Comparison of ENCODE assay signal across 17 cellular contexts in the genomic region with DNA sequence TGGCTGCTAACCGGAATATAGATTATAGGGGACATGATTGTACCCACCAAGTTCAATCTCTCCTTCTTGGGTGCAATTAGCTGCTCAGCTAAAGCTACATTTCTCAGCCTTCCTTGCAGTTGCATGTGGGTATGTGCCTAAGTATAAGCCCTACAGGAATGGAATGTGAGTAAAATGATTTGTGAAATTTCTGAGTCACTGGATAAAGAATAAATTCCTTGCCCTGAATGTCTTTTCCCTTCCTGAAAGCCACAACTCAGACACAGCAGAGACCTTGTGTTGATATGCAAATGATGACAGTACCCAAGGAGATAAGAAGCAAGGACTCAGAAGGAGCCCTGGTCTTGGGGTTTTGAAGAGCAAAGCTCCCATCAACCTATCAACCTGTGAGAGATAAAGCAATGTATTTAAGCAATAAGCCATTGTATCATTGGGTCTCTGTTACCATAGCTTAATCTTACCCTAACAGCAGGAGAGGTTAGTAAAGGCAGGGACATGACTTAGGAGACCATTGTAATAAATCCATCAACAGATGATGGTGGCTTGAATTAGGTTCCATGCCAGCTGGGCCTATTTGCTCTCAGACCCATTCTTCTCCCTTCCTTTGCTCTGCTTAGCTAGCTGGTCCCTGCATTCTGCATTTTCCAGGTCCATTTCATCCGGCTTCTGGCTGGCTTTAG. TPM values are rescaled to one million over a fixed set of nuclear protein-coding genes. Genes with fewer than 3 reads are reported as not detected.
DNase-seq lines count a peak whose midpoint lies in the region; ATAC-seq and TF ChIP-seq lines count a peak whose summit lies in the region.
"Had no signal": no experiment of that assay in that cellular context is flagged by ENCODE, and none has a peak within 500 bp of the region (broad histone marks: within the 10 kb centered on the region; RNA-seq: fewer than 3 reads in every experiment).

No MANE protein-coding gene starts in this region.

- peaks cover 7% of the 10 kb centered on the region for H3K27me3 Mint-ChIP-seq in activated naive CD8-positive, alpha-beta T cell treated with anti-CD3 and anti-CD28 coated beads for 36 hours

- TF ChIP-seq EP300 in suprapubic skin (IDR thresholded peaks at IDR 0.05), result no peak

- H3K4me2 ChIP-seq in DOHH2 (ENCODE audit: low read length), result peak overlapping the region; percentile 26; the same call in 1 of the 2 replicates
- H3K4me2 ChIP-seq: KMS-11 had no signal

- H3K9me3 ChIP-seq in DOHH2 (ENCODE audit: control insufficient read depth, insufficient read depth, low read length) (no peaks in the 10 kb centered on the region), suprapubic skin (no peaks in the 10 kb centered on the region)

- H3K36me3 ChIP-seq in DOHH2 (ENCODE audit: control insufficient read depth, low read length), result no peaks in the 10 kb centered on the region
- H3K36me3 ChIP-seq in suprapubic skin, result no peaks in the 10 kb centered on the region

- no peaks in the 10 kb centered on the region for H3K27me3 ChIP-seq in DOHH2 (ENCODE audit: control insufficient read depth, low read length)
- H3K27me3 ChIP-seq in suprapubic skin, result no peaks in the 10 kb centered on the region

- no peaks in the 10 kb centered on the region for H3F3A ChIP-seq in DOHH2 (ENCODE audit: control insufficient read depth, insufficient read depth)

- H3K4me3 ChIP-seq in DOHH2 (ENCODE audit: low read length), result no peak overlapping the region
- H3K4me3 ChIP-seq in suprapubic skin, result no peak overlapping the region

- H3K27ac Mint-ChIP-seq in activated naive CD8-positive, alpha-beta T cell treated with anti-CD3 and anti-CD28 coated beads for 36 hours, result no peak overlapping the region
- H3K27ac Mint-ChIP-seq: T-helper 1 cell treated with Interleukin-12 subunit alpha and Interleukin-12 subunit beta and Interleukin-4 antibody, amounts not matched to agents 30 μg/mL and 1 μg/mL, for 36 hours had no signal

- DNase-seq in OCI-M1 (lab: John Stamatoyannopoulos, UW), result peak; percentile 63
- peak; percentile 44 for DNase-seq in dedifferentiated amniotic fluid mesenchymal stem cell (ENCODE audit: extremely low spot score)
- DNase-seq in renal cortical epithelial cell (ENCODE audit: low read depth), result peak; percentile 60
- DNase-seq in middle frontal gyrus (ENCODE audit: extremely low spot score, low spot score), result no peak
- no peak for DNase-seq in suprapubic skin (ENCODE audit: low spot score in 2 of 2)
- no peak for DNase-seq in activated naive CD8-positive, alpha-beta T cell treated with anti-CD3 and anti-CD28 coated beads for 36 hours
- DNase-seq: activated CD4-positive, alpha-beta T cell treated with anti-CD3 and anti-CD28 coated beads, Interleukin-2, amount 50 U/mL, for 48 hours; activated effector memory CD4-positive, alpha-beta T cell treated with anti-CD3 and anti-CD28 coated beads, Interleukin-2, amount 50 U/mL, for 16 hours; central memory CD4-positive, alpha-beta T cell; NCI-H187 treated with DMSO at 0.1 percent for 48 hours; retina; stimulated activated CD4-positive, alpha-beta T cell treated with anti-CD3 and anti-CD28 coated beads, Interleukin-4, amount 100 ng/mL, for 4 hours; stimulated activated naive CD8-positive, alpha-beta T cell treated with anti-CD3 and anti-CD28 coated beads, Interleukin-15, Interleukin-2, amounts not matched to agents 100 U/mL and 50 U/mL, for 24 hours had no signal

- no peaks in the 10 kb centered on the region for H3K9me3 Mint-ChIP-seq in activated naive CD8-positive, alpha-beta T cell treated with anti-CD3 and anti-CD28 coated beads for 36 hours
- H3K9me3 Mint-ChIP-seq: T-helper 1 cell treated with Interleukin-12 subunit alpha and Interleukin-12 subunit beta and Interleukin-4 antibody, amounts not matched to agents 30 μg/mL and 1 μg/mL, for 36 hours had no signal

- peaks cover 16% of the 10 kb centered on the region for H3K4me1 ChIP-seq in DOHH2 (ENCODE audit: control insufficient read depth, low read length)
- peaks cover 36% of the 10 kb centered on the region for H3K4me1 ChIP-seq in suprapubic skin

- no peaks in the 10 kb centered on the region for H3K9me2 ChIP-seq in DOHH2 (replicated peaks; ENCODE audit: control insufficient read depth, low read length)

- 93% methylated on average over 2 of the region's 2 CpGs for WGBS in suprapubic skin

- no peaks in the 10 kb centered on the region for H3K36me3 Mint-ChIP-seq in activated naive CD8-positive, alpha-beta T cell treated with anti-CD3 and anti-CD28 coated beads for 36 hours

- no peaks in the 10 kb centered on the region for H3K4me1 Mint-ChIP-seq in activated naive CD8-positive, alpha-beta T cell treated with anti-CD3 and anti-CD28 coated beads for 36 hours

- H3K79me2 ChIP-seq in DOHH2 (ENCODE audit: control insufficient read depth, low read length), result no peaks in the 10 kb centered on the region

- no peaks in the 10 kb centered on the region for H4K20me1 ChIP-seq in DOHH2 (ENCODE audit: control insufficient read depth, insufficient read depth, low read depth, low read length)

- H3K27ac ChIP-seq in DOHH2 (ENCODE audit: low read depth, low read length) (no peak overlapping the region), suprapubic skin (no peak overlapping the region)
- H3K27ac ChIP-seq: KMS-11 had no signal

- ATAC-seq in GM18861 (IDR thresholded peaks at IDR 0.05; ENCODE audit: unreplicated experiment), result no peak

- H3K4me3 Mint-ChIP-seq in activated naive CD8-positive, alpha-beta T cell treated with anti-CD3 and anti-CD28 coated beads for 36 hours, result no peak overlapping the region
- H3K4me3 Mint-ChIP-seq: T-helper 1 cell treated with Interleukin-12 subunit alpha and Interleukin-12 subunit beta and Interleukin-4 antibody, amounts not matched to agents 30 μg/mL and 1 μg/mL, for 36 hours had no signal

- TF ChIP-seq POLR2A in suprapubic skin (IDR thresholded peaks at IDR 0.05), result no peak

- TF ChIP-seq CTCF in DOHH2 (IDR thresholded peaks at IDR 0.05; ENCODE audit: low read depth, low read length, poor library complexity, severe bottlenecking) (no peak), suprapubic skin (IDR thresholded peaks at IDR 0.05) (no peak)

RNA-seq across cellular contexts. Expression of a gene that starts 25.6 kb away (rescaled TPM):
- 14.9 and 39.5 TPM in 2 replicates for total RNA-seq in renal cortical epithelial cell
- 10 to 100 TPM; 27.4 to 59.3 (median 37.3) TPM for total RNA-seq in suprapubic skin
- total RNA-seq in activated naive CD8-positive, alpha-beta T cell treated with anti-CD3 and anti-CD28 coated beads for 36 hours, result 10 to 100 TPM; 14.6 to 20.8 TPM

Comparison
In these comparisons a context has a peak if more than half of its experiments do, and no peak if none do; other contexts are left out.
1. DNase-seq: peak in OCI-M1 (single experiment), dedifferentiated amniotic fluid mesenchymal stem cell (single experiment) and renal cortical epithelial cell (single experiment); none in middle frontal gyrus (single experiment), suprapubic skin (0 of 2) and activated naive CD8-positive, alpha-beta T cell treated with anti-CD3 and anti-CD28 coated beads for 36 hours (single experiment).